In the genomic region with DNA sequence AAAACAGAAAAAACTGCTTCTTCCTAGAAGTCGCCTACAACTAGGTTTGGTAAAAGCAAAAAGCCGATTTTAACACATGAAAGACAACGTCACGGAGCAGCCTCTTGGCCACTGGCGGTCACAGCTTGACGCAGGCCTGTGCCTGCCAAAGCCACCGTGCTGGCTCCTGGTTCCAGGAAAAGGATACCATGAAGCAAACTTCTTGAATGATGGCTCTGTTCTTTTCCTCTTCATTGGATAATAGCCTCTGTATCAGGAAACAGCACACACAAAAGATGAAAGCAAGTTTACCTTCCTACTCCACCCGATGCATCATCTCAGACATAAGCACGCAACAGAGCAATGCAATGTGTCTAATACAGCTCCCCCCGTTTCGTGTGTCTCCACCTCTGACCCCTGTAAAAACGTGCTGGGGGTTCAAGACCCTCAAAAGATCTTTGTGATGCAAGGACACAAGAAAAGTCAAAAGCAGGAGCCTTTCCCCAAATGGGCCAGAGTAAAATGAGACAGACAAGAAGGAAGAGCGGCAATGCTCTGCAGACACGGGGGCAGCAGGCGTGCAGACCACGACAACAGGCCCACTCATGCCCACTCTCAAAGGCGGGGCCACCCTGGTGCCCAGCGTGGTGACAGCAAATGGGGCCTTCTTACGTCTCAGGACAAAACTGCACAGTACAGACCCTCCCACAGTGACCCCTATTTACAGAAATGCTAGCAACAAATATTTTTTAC, we compare ENCODE assay signal across 15 cellular contexts. TPM values are rescaled to one million over a fixed set of nuclear protein-coding genes. Genes with fewer than 3 reads are reported as not detected.
DNase-seq lines count a peak whose midpoint lies in the region; ATAC-seq, FAIRE-seq and TF ChIP-seq lines count a peak whose summit lies in the region.
"Had no signal": no experiment of that assay in that cellular context is flagged by ENCODE, and none has a peak within 500 bp of the region (broad histone marks: within the 10 kb centered on the region; RNA-seq: fewer than 3 reads in every experiment).

No MANE protein-coding gene starts in this region.

- peak overlapping the region; percentile 14 for H3K4me2 ChIP-seq in astrocyte (ENCODE audit: low read length)
- H3K4me2 ChIP-seq: hepatocyte had no signal

- no peak overlapping the region for H3K4me3 Mint-ChIP-seq in astrocyte (ENCODE audit: unreplicated experiment)
- H3K4me3 Mint-ChIP-seq: activated naive CD8-positive, alpha-beta T cell treated with anti-CD3 and anti-CD28 coated beads for 36 hours; B cell; stimulated activated naive B cell treated with anti-CD40 and anti-IgM and Interleukin-4, amounts not matched to agents 10 μg/mL and 1 μg/mL and 100 μg/mL, for 72 hours had no signal

- peaks cover 7% of the 10 kb centered on the region for H3K36me3 Mint-ChIP-seq in astrocyte (ENCODE audit: low read depth, unreplicated experiment)

- H3K27ac ChIP-seq in astrocyte (ENCODE audit: low read depth, low read length): peak overlapping the region; percentile 27
- peak overlapping the region; percentile 67 to 82 (median 73) for H3K27ac ChIP-seq in esophagus squamous epithelium
- H3K27ac ChIP-seq in sigmoid colon: no peak overlapping the region
- H3K27ac ChIP-seq: hepatocyte had no signal

- no peak overlapping the region for H3K9ac ChIP-seq in astrocyte (ENCODE audit: low read length)

- H3K4me1 ChIP-seq in astrocyte (ENCODE audit: insufficient read depth, low read length): peaks cover 5% of the 10 kb centered on the region
- peaks cover 0 to 43% (median 3%) of the 10 kb centered on the region in 3 donors for H3K4me1 ChIP-seq in esophagus squamous epithelium
- peaks cover 0 to 7% (median 2%) of the 10 kb centered on the region in 4 donors for H3K4me1 ChIP-seq in sigmoid colon

- no peak for ATAC-seq in HG03025 (IDR thresholded peaks at IDR 0.05; ENCODE audit: low FRiP score, unreplicated experiment)
- ATAC-seq: stimulated activated naive B cell treated with anti-CD40 and anti-IgM and Interleukin-4, amounts not matched to agents 10 μg/mL and 1 μg/mL and 100 μg/mL, for 72 hours had no signal

- H3K4me1 Mint-ChIP-seq in astrocyte (ENCODE audit: low read depth, unreplicated experiment): peaks cover 11% of the 10 kb centered on the region

- no peak for TF ChIP-seq EP300 in sigmoid colon (IDR thresholded peaks at IDR 0.05)

- peak; percentile 60 for DNase-seq in H7
- peak; percentile 53 for DNase-seq in astrocyte (ENCODE audit: low read depth)
- no peak for DNase-seq in esophagus squamous epithelium (lab: John Stamatoyannopoulos, UW)
- peak; percentile 58 for DNase-seq in sigmoid colon
- no peak for DNase-seq in OCI-M1 (lab: John Stamatoyannopoulos, UW)
- no peak for DNase-seq in NCI-H2029 (lab: John Stamatoyannopoulos, UW)
- no peak for DNase-seq in SIG-M5 treated with dmso at 0.1 percent for 504 hours (lab: John Stamatoyannopoulos, UW; ENCODE audit: unreplicated experiment)
- DNase-seq: activated naive CD8-positive, alpha-beta T cell treated with anti-CD3 and anti-CD28 coated beads for 36 hours; NCI-H774; RPMI8226; stimulated activated naive B cell treated with anti-CD40 and anti-IgM and Interleukin-4, amounts not matched to agents 10 μg/mL and 1 μg/mL and 100 μg/mL, for 72 hours; T-helper 2 cell had no signal

- H2AFZ ChIP-seq in astrocyte (ENCODE audit: low read depth, low read length): no peak overlapping the region
- H2AFZ ChIP-seq: hepatocyte had no signal

- no peak overlapping the region for H3K27ac Mint-ChIP-seq in astrocyte (ENCODE audit: unreplicated experiment)
- H3K27ac Mint-ChIP-seq: activated naive CD8-positive, alpha-beta T cell treated with anti-CD3 and anti-CD28 coated beads for 36 hours; B cell; stimulated activated naive B cell treated with anti-CD40 and anti-IgM and Interleukin-4, amounts not matched to agents 10 μg/mL and 1 μg/mL and 100 μg/mL, for 72 hours had no signal

- FAIRE-seq in astrocyte (lab: Jason Lieb, UNC): no peak

- TF ChIP-seq CTCF in astrocyte (IDR thresholded peaks at IDR 0.05; ENCODE audit: insufficient read depth, low read depth, low read length): no peak
- no peak for TF ChIP-seq CTCF in esophagus squamous epithelium (IDR thresholded peaks at IDR 0.05)
- no peak for TF ChIP-seq CTCF in sigmoid colon (IDR thresholded peaks at IDR 0.05)

- H3K27me3 ChIP-seq in H7 (ENCODE audit: control insufficient read depth, insufficient read depth, low read length): no peaks in the 10 kb centered on the region
- H3K27me3 ChIP-seq in astrocyte (ENCODE audit: insufficient read depth, low read length): no peaks in the 10 kb centered on the region
- H3K27me3 ChIP-seq in esophagus squamous epithelium: no peaks in the 10 kb centered on the region
- H3K27me3 ChIP-seq in sigmoid colon: no peaks in the 10 kb centered on the region
- H3K27me3 ChIP-seq: hepatocyte had no signal

- no peaks in the 10 kb centered on the region for H3K9me3 Mint-ChIP-seq in astrocyte (ENCODE audit: unreplicated experiment)

- H3K36me3 ChIP-seq in H7 (replicated peaks; ENCODE audit: control insufficient read depth, insufficient read depth, low read length): no peaks in the 10 kb centered on the region; the same call in 1 of the 2 replicates
- peaks cover 3% of the 10 kb centered on the region for H3K36me3 ChIP-seq in astrocyte (ENCODE audit: insufficient read depth, low read length)
- peaks cover 3 to 56% (median 13%) of the 10 kb centered on the region in 3 donors for H3K36me3 ChIP-seq in esophagus squamous epithelium
- peaks cover 9 to 37% (median 14%) of the 10 kb centered on the region in 4 donors for H3K36me3 ChIP-seq in sigmoid colon

- H3K79me2 ChIP-seq in astrocyte (ENCODE audit: insufficient read depth, low read length): peaks cover 75% of the 10 kb centered on the region

- no peaks in the 10 kb centered on the region for H3K27me3 Mint-ChIP-seq in astrocyte (ENCODE audit: low read depth, unreplicated experiment)
- H3K27me3 Mint-ChIP-seq: activated naive CD8-positive, alpha-beta T cell treated with anti-CD3 and anti-CD28 coated beads for 36 hours; B cell; stimulated activated naive B cell treated with anti-CD40 and anti-IgM and Interleukin-4, amounts not matched to agents 10 μg/mL and 1 μg/mL and 100 μg/mL, for 72 hours had no signal

- no peaks in the 10 kb centered on the region for H3K9me3 ChIP-seq in astrocyte (ENCODE audit: insufficient read depth, low read depth, low read length)
- H3K9me3 ChIP-seq in esophagus squamous epithelium: no peaks in the 10 kb centered on the region
- no peaks in the 10 kb centered on the region for H3K9me3 ChIP-seq in sigmoid colon

- H3K4me3 ChIP-seq in H7 (ENCODE audit: insufficient read depth, low read depth, low read length): no peak overlapping the region
- no peak overlapping the region for H3K4me3 ChIP-seq in astrocyte (ENCODE audit: insufficient read depth, low read depth, low read length)
- H3K4me3 ChIP-seq in esophagus squamous epithelium: no peak overlapping the region
- no peak overlapping the region for H3K4me3 ChIP-seq in sigmoid colon
- H3K4me3 ChIP-seq: hepatocyte had no signal

- WGBS in esophagus squamous epithelium, 2 donors: 73 to 75% methylated on average over 14 to 19 of the region's 19 CpGs
- 40 to 71% methylated on average over 19 of the region's 19 CpGs for WGBS in sigmoid colon, 2 donors

- TF ChIP-seq POLR2A in esophagus squamous epithelium (IDR thresholded peaks at IDR 0.05) (no peak), sigmoid colon (IDR thresholded peaks at IDR 0.05) (no peak)

- H4K20me1 ChIP-seq in astrocyte (ENCODE audit: insufficient read depth, low read length): peaks cover 89% of the 10 kb centered on the region

- intact Hi-C loops in esophagus squamous epithelium (cut with DNase I) (no loop called here), sigmoid colon (cut with DNase I) (no loop called here)

RNA-seq across cellular contexts. Expression of a gene that starts 19.4 kb away (rescaled TPM):
- 77.4 and 85.1 TPM in 2 replicates for total RNA-seq in H7 (2014; rRNA removed; shearing (Covaris generic))
- total RNA-seq in astrocyte (86.9 and 89.9 TPM in 2 replicates), esophagus squamous epithelium (10 to 100 TPM; 70.6 to 97.8 (median 80.7) TPM), sigmoid colon (100 to 1,000 TPM in 1 of 4 donors, 10 to 100 TPM in 3; 40.8 to 494 (median 60.4) TPM)
- 100 to 1,000 TPM; 124 to 276 (median 150) TPM for polyA plus RNA-seq in sigmoid colon

RNA-seq across cellular contexts. Expression of a gene that starts 19.5 kb away (rescaled TPM):
- total RNA-seq in H7 (2014; rRNA removed; shearing (Covaris generic)): 6.5 and 8.4 TPM in 2 replicates
- 22.1 and 27.8 TPM in 2 replicates for total RNA-seq in astrocyte
- 10 to 100 TPM in 3 of 4 donors, 1 to 10 TPM in 1; 8.4 to 22.9 (median 19.7) TPM for total RNA-seq in esophagus squamous epithelium
- total RNA-seq in sigmoid colon: 10 to 100 TPM; 19.3 to 42.6 (median 32.6) TPM
- 10 to 100 TPM in 2 of 3 donors, 1 to 10 TPM in 1; 4.6 to 34.5 (median 12.6) TPM for polyA plus RNA-seq in sigmoid colon

Comparison
In these comparisons a context has a peak if more than half of its experiments do, and no peak if none do; other contexts are left out.
1. DNase-seq: peak in H7 (single experiment), astrocyte (single experiment) and sigmoid colon (single experiment); none in esophagus squamous epithelium (single experiment), OCI-M1 (single experiment), NCI-H2029 (single experiment) and SIG-M5 treated with dmso at 0.1 percent for 504 hours (single experiment).
2. H3K27ac ChIP-seq: peak in astrocyte (single experiment) and esophagus squamous epithelium (4 of 4); none in sigmoid colon (0 of 4).